ENCODE assay signal across 18 cellular contexts in the genomic region with DNA sequence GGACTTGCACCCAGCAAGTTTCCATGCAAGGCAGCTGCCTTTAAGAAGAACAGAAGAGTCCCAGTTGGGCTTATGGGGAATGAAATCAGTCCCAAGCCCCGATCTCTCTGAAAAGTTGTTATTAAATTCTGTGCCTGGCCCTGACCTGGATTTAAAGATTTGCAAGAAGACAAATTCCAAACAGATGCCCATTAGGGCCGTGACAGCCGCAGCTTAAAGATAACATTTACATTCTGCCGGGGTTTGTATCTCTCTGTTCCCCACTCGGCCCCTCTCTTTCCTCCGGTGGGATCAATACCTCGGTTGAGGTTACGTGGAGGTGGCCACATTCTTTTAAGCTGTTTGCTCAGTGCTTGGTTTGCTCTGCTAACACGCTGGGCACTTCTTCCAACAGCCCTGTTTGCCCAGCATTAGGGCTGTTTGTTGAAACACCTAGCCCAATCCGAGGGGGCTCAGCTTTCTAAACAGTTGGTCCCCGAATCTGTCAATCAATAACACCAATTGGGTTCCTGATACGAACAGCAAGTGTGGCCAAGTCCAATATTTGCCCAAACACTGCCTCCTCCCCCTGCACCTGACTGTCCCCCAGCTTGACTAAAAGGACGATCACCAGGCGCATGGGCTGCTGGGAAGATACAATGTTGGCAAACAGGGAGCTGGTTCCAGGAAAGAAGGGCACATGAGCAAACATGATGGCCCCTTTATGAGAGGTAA.
DNase-seq lines count a peak whose midpoint lies in the region; ATAC-seq and TF ChIP-seq lines count a peak whose summit lies in the region.
"Had no signal": no experiment of that assay in that cellular context is flagged by ENCODE, and none has a peak within 500 bp of the region (broad histone marks: within the 10 kb centered on the region; RNA-seq: fewer than 3 reads in every experiment).

No MANE protein-coding gene starts in this region.

- no peaks in the 10 kb centered on the region for H3K9me3 Mint-ChIP-seq in Caco-2 (ENCODE audit: unreplicated experiment)
- H3K9me3 Mint-ChIP-seq in CD8-positive, alpha-beta T cell, result no peaks in the 10 kb centered on the region
- H3K9me3 Mint-ChIP-seq: activated CD4-positive, alpha-beta memory T cell treated with anti-CD3 and anti-CD28 coated beads, Interleukin-2, amount 10 ng/mL, durations not matched to agents 7 days and 5 days; activated T-cell treated with anti-CD3 and anti-CD28 coated beads, Interleukin-2, amount 50 U/mL, for 4 hours; memory B cell; neural crest cell had no signal

- ATAC-seq in HG03457 (IDR thresholded peaks at IDR 0.05; ENCODE audit: unreplicated experiment), result no peak
- no peak for ATAC-seq in CD8-positive, alpha-beta T cell
- ATAC-seq: activated T-cell treated with anti-CD3 and anti-CD28 coated beads, Interleukin-2, amount 50 U/mL, for 4 hours; esophagus mucosa had no signal

- peak overlapping the region; percentile 59 for H3K4me3 Mint-ChIP-seq in Caco-2 (ENCODE audit: unreplicated experiment)
- no peak overlapping the region for H3K4me3 Mint-ChIP-seq in CD8-positive, alpha-beta T cell
- H3K4me3 Mint-ChIP-seq: activated CD4-positive, alpha-beta memory T cell treated with anti-CD3 and anti-CD28 coated beads, Interleukin-2, amount 10 ng/mL, durations not matched to agents 7 days and 5 days; activated naive CD8-positive, alpha-beta T cell; activated T-cell treated with anti-CD3 and anti-CD28 coated beads, Interleukin-2, amount 50 U/mL, for 4 hours; memory B cell; neural crest cell had no signal

- H3K27ac ChIP-seq in SJCRH30, result peak overlapping the region; percentile 43; the same call in 1 of the 2 replicates
- H3K27ac ChIP-seq in mucosa of rectum (ENCODE audit: low read depth in 2 of 2, low read length in 2 of 2), result peak overlapping the region; percentile 49 to 52
- H3K27ac ChIP-seq in tibial artery, result no peak overlapping the region
- H3K27ac ChIP-seq in CD8-positive, alpha-beta T cell (ENCODE audit: low read depth, low read length), result no peak overlapping the region
- H3K27ac ChIP-seq: right atrium auricular region had no signal

- H3K4me1 Mint-ChIP-seq in Caco-2 (ENCODE audit: low read depth, unreplicated experiment), result peaks cover 40% of the 10 kb centered on the region
- no peaks in the 10 kb centered on the region for H3K4me1 Mint-ChIP-seq in CD8-positive, alpha-beta T cell (ENCODE audit: low read depth)
- H3K4me1 Mint-ChIP-seq: activated CD4-positive, alpha-beta memory T cell treated with anti-CD3 and anti-CD28 coated beads, Interleukin-2, amount 10 ng/mL, durations not matched to agents 7 days and 5 days; memory B cell had no signal

- H3K27me3 ChIP-seq in Caco-2 (replicated peaks; ENCODE audit: control insufficient read depth, insufficient read depth, low read length) (no peaks in the 10 kb centered on the region), SJCRH30 (no peaks in the 10 kb centered on the region), mucosa of rectum (ENCODE audit: control insufficient read depth in 2 of 2, insufficient read depth in 2 of 2, low read length in 2 of 2) (no peaks in the 10 kb centered on the region), tibial artery (no peaks in the 10 kb centered on the region)
- H3K27me3 ChIP-seq in CD8-positive, alpha-beta T cell (ENCODE audit: insufficient read depth, low read length), result no peaks in the 10 kb centered on the region
- H3K27me3 ChIP-seq: right atrium auricular region had no signal

- intact Hi-C loops in Caco-2 (cut with micrococcal nuclease; ENCODE audit: unreplicated experiment) (loop anchor here (1.0 to 5.0 kb wide), 2 partner anchors 33 to 39 kb away; no protein-coding TSS in a partner anchor), tibial artery (cut with DNase I; ENCODE audit: low total_unique reads) (no loop called here)
- intact Hi-C loops in CD8-positive, alpha-beta T cell (cut with DNase I, micrococcal nuclease), result no loop called here

- no TSS peak for BruUV-seq in Caco-2 (replicated peaks; lab: Mats Ljungman, UMichigan)

- DNase-seq in Caco-2 (peak; percentile 52 to 53), NCI-H2029 (lab: John Stamatoyannopoulos, UW) (peak; percentile 78), SJCRH30 (peak; percentile 52 to 71), SKM-1 treated with dmso at 0.1 percent for 144 hours (lab: John Stamatoyannopoulos, UW; ENCODE audit: unreplicated experiment) (no peak), tibial artery (no peak)
- no peak for DNase-seq in CD8-positive, alpha-beta T cell
- DNase-seq: activated CD4-positive, alpha-beta memory T cell treated with anti-CD3 and anti-CD28 coated beads, Interleukin-2, amount 10 ng/mL, durations not matched to agents 7 days and 5 days; activated T-cell treated with anti-CD3 and anti-CD28 coated beads, Interleukin-2, amount 50 U/mL, for 4 hours; Calu3; MM.1S; NCI-H446 treated with DMSO at 0.1 percent for 48 hours had no signal

- no peaks in the 10 kb centered on the region for H3K27me3 Mint-ChIP-seq in Caco-2 (ENCODE audit: insufficient read depth, unreplicated experiment)
- H3K27me3 Mint-ChIP-seq in CD8-positive, alpha-beta T cell (ENCODE audit: low read depth), result peaks cover 2% of the 10 kb centered on the region
- H3K27me3 Mint-ChIP-seq: activated naive CD8-positive, alpha-beta T cell had no signal

- POLR2A ChIA-PET in Caco-2 (lab: Charles Lee), result interaction anchor here (0.6 to 0.9 kb wide), 2 partner anchors 15 to 537 kb away, joined by 7 read pairs; no protein-coding TSS in a partner anchor
- POLR2A ChIA-PET in CD8-positive, alpha-beta T cell (lab: Charles Lee), result no interaction called here

- peak overlapping the region in 1 of 2 donors; percentile 18 for H3K9ac ChIP-seq in mucosa of rectum (ENCODE audit: low read depth in 1 of 2, low read length in 2 of 2)

- H3K4me1 ChIP-seq in Caco-2 (peaks cover 46% of the 10 kb centered on the region), SJCRH30 (peaks cover 48% of the 10 kb centered on the region), mucosa of rectum (ENCODE audit: control insufficient read depth in 2 of 2, insufficient read depth in 2 of 2, low read length in 2 of 2) (peaks cover 39 to 61% of the 10 kb centered on the region in 2 donors), tibial artery (peaks cover 0 to 19% (median 7%) of the 10 kb centered on the region in 4 donors)
- H3K4me1 ChIP-seq in CD8-positive, alpha-beta T cell (ENCODE audit: insufficient read depth, low read length), result no peaks in the 10 kb centered on the region
- H3K4me1 ChIP-seq: right atrium auricular region had no signal

- no peaks in the 10 kb centered on the region for H3K36me3 ChIP-seq in Caco-2 (ENCODE audit: control insufficient read depth, insufficient read depth, low read length)
- no peaks in the 10 kb centered on the region for H3K36me3 ChIP-seq in SJCRH30
- no peaks in the 10 kb centered on the region for H3K36me3 ChIP-seq in mucosa of rectum (ENCODE audit: control insufficient read depth in 2 of 2, insufficient read depth in 2 of 2, low read length in 2 of 2)
- no peaks in the 10 kb centered on the region for H3K36me3 ChIP-seq in tibial artery
- no peaks in the 10 kb centered on the region for H3K36me3 ChIP-seq in CD8-positive, alpha-beta T cell (ENCODE audit: insufficient read depth, low read length)
- H3K36me3 ChIP-seq: right atrium auricular region had no signal

- TF ChIP-seq CTCF in Caco-2 (IDR thresholded peaks at IDR 0.05; ENCODE audit: insufficient read depth in 1 of 2, low read depth in 1 of 2, low read length in 1 of 2, severe bottlenecking in 1 of 2, unreplicated experiment in 1 of 2) (no peak), tibial artery (IDR thresholded peaks at IDR 0.05) (no peak)
- TF ChIP-seq CTCF in CD8-positive, alpha-beta T cell (IDR thresholded peaks at IDR 0.05), result no peak

- no peaks in the 10 kb centered on the region for H3K36me3 Mint-ChIP-seq in Caco-2 (ENCODE audit: insufficient read depth, unreplicated experiment)
- no peaks in the 10 kb centered on the region for H3K36me3 Mint-ChIP-seq in CD8-positive, alpha-beta T cell
- H3K36me3 Mint-ChIP-seq: activated naive CD8-positive, alpha-beta T cell; memory B cell had no signal

- H3K9me3 ChIP-seq in Caco-2 (no peaks in the 10 kb centered on the region), SJCRH30 (replicated peaks) (no peaks in the 10 kb centered on the region), mucosa of rectum (ENCODE audit: control insufficient read depth in 2 of 2, low read length in 2 of 2) (no peaks in the 10 kb centered on the region), tibial artery (no peaks in the 10 kb centered on the region)
- no peaks in the 10 kb centered on the region for H3K9me3 ChIP-seq in CD8-positive, alpha-beta T cell (ENCODE audit: low read length)
- H3K9me3 ChIP-seq: right atrium auricular region had no signal

- H3K27ac Mint-ChIP-seq in Caco-2 (ENCODE audit: unreplicated experiment), result peak overlapping the region; percentile 67
- H3K27ac Mint-ChIP-seq in CD8-positive, alpha-beta T cell, result no peak overlapping the region
- H3K27ac Mint-ChIP-seq: activated CD4-positive, alpha-beta memory T cell treated with anti-CD3 and anti-CD28 coated beads, Interleukin-2, amount 10 ng/mL, durations not matched to agents 7 days and 5 days; activated naive CD8-positive, alpha-beta T cell; memory B cell had no signal

- CTCF ChIA-PET in Caco-2 (lab: Charles Lee), result interaction anchor here (0.7 to 1.3 kb wide), 2 partner anchors 31 to 33 kb away, joined by 4 to 7 read pairs; no protein-coding TSS in a partner anchor
- CTCF ChIA-PET in CD8-positive, alpha-beta T cell (lab: Charles Lee), result interaction anchor here (1.5 kb wide), 1 partner anchor 14 kb away, joined by 4 read pairs; no protein-coding TSS in a partner anchor

- H3K4me3 ChIP-seq in Caco-2 (ENCODE audit: low read depth, low read length) (no peak overlapping the region), SJCRH30 (peak overlapping the region; percentile 8), mucosa of rectum (ENCODE audit: low read length in 2 of 2) (peak overlapping the region in 1 of 2 donors; percentile 16), tibial artery (no peak overlapping the region)
- no peak overlapping the region for H3K4me3 ChIP-seq in CD8-positive, alpha-beta T cell (ENCODE audit: low read depth, low read length)
- H3K4me3 ChIP-seq: right atrium auricular region had no signal

Comparison
In these comparisons a context has a peak if more than half of its experiments do, and no peak if none do; other contexts are left out.
1. DNase-seq: peak in Caco-2 (2 of 2), NCI-H2029 (single experiment) and SJCRH30 (2 of 2); none in SKM-1 treated with dmso at 0.1 percent for 144 hours (single experiment), tibial artery (0 of 2) and CD8-positive, alpha-beta T cell (0 of 7).
2. H3K27ac ChIP-seq: peak in SJCRH30 (single experiment) and mucosa of rectum (2 of 2); none in tibial artery (0 of 2) and CD8-positive, alpha-beta T cell (single experiment).